ENCODE assay signal across 8 cellular contexts in the genomic region with DNA sequence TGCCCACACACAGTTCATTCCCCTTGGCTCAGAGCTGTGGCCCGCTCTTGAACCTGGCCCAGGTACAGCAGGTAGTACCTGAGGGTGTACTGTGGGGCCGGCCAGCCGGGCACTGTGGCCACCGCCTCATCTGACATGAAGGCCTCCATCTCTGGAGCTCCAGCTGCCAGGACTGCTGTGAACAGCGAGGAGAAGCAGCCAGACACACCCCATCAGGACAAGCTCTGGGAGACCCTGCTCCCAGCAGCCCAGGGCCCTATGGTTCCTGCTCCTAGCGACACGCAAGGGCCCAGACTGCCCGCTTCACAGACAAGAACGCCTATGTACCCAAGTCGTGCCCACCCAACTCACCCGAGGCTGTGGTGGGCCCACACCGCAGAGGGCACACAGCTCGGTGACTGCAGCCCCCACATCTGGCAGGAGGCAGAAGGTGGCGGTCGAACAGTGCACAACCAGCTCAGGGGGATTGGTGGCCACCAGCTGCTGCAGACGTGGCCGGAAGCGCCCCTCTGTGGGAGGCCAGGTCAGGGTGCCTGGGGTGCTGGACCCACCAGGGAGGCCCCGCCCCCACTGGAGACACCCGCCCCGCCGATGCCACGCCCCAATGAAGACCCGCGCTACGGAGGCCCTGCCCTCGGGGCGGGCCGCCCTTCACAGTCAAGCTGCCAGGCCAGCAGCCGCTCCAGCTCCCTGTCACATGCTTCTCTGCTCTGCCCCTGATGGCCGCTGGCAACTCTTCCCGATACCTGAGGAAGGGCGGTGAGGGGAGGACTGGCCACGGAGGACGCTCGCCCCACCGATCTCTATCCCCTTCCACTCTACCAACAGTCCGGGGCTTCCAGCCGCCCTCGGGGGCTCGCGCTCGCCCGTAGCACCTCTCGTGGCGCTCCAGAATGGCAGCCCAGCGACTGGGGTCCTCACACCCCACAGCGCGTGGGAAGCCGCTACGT. TPM values are rescaled to one million over a fixed set of nuclear protein-coding genes. Genes with fewer than 3 reads are reported as not detected.
DNase-seq lines count a peak whose midpoint lies in the region; ATAC-seq and TF ChIP-seq lines count a peak whose summit lies in the region.

No MANE protein-coding gene starts in this region.

- no peak for TF ChIP-seq POLR2A in lower leg skin (IDR thresholded peaks at IDR 0.05)

- peak overlapping the region; percentile 2 for H3K4me3 ChIP-seq in lower leg skin (ENCODE audit: low read depth, poor library complexity, severe bottlenecking)

- DNase-seq in NCI-H2081 (lab: John Stamatoyannopoulos, UW) (peak; percentile 35 to 41), NCI-H2081 treated with DMSO at 0.1 percent for 48 hours (lab: John Stamatoyannopoulos, UW) (no peak), NCI-H1092 (lab: John Stamatoyannopoulos, UW) (peak; percentile 69), T1000 (lab: John Stamatoyannopoulos, UW) (peak; percentile 61), dermis microvascular lymphatic vessel endothelial cell (ENCODE audit: low read depth in 2 of 2) (peak; percentile 30 to 62), lower leg skin (ENCODE audit: low spot score in 2 of 2) (peak; percentile 62 to 94)
- peak in 2 of 3 experiments; percentile 30 to 59 for DNase-seq in stimulated activated CD4-positive, alpha-beta T cell treated with anti-CD3 and anti-CD28 coated beads, TNF-alpha, amount 100 ng/mL, for 24 hours (ENCODE audit: low read depth in 3 of 3)

- 7 to 30% methylated on average over 21 to 28 of the region's 51 CpGs for WGBS in lower leg skin, 2 donors

- no peak for ATAC-seq in GM19395 (IDR thresholded peaks at IDR 0.05; ENCODE audit: unreplicated experiment)

- intact Hi-C loops in lower leg skin (cut with DNase I; ENCODE audit: low total_unique reads) = no loop called here

- TF ChIP-seq CTCF in lower leg skin (IDR thresholded peaks at IDR 0.05) = no peak

RNA-seq across cellular contexts. Expression of a gene that starts 1.1 kb away (rescaled TPM):
- total RNA-seq in dermis microvascular lymphatic vessel endothelial cell (78.6 and 85.8 TPM in 2 replicates), lower leg skin (100 to 1,000 TPM; 195 to 272 (median 198) TPM)

RNA-seq across cellular contexts. Expression of a gene that starts 3.7 kb away (rescaled TPM):
- total RNA-seq in dermis microvascular lymphatic vessel endothelial cell = 0.13 and 0.25 TPM in 2 replicates
- 1 to 10 TPM; 1.4 to 5.3 (median 2.6) TPM for total RNA-seq in lower leg skin

RNA-seq across cellular contexts. Expression of a gene that starts 5.0 kb away (rescaled TPM):
- total RNA-seq in dermis microvascular lymphatic vessel endothelial cell = 16.6 and 35.4 TPM in 2 replicates
- total RNA-seq in lower leg skin = 10 to 100 TPM; 41.8 to 90.5 (median 82.3) TPM

RNA-seq across cellular contexts. Expression of a gene that starts 11.1 kb away (rescaled TPM):
- 1.9 and 3.9 TPM in 2 replicates for total RNA-seq in dermis microvascular lymphatic vessel endothelial cell
- total RNA-seq in lower leg skin = 10 to 100 TPM; 13.8 to 21.8 (median 15.5) TPM

RNA-seq across cellular contexts. Expression of a gene that starts 11.2 kb away (rescaled TPM):
- total RNA-seq in dermis microvascular lymphatic vessel endothelial cell (23.5 and 33.8 TPM in 2 replicates), lower leg skin (10 to 100 TPM; 36.1 to 86.7 (median 58.7) TPM)
